11 cellular contexts compared by ENCODE assay signal in the genomic region with DNA sequence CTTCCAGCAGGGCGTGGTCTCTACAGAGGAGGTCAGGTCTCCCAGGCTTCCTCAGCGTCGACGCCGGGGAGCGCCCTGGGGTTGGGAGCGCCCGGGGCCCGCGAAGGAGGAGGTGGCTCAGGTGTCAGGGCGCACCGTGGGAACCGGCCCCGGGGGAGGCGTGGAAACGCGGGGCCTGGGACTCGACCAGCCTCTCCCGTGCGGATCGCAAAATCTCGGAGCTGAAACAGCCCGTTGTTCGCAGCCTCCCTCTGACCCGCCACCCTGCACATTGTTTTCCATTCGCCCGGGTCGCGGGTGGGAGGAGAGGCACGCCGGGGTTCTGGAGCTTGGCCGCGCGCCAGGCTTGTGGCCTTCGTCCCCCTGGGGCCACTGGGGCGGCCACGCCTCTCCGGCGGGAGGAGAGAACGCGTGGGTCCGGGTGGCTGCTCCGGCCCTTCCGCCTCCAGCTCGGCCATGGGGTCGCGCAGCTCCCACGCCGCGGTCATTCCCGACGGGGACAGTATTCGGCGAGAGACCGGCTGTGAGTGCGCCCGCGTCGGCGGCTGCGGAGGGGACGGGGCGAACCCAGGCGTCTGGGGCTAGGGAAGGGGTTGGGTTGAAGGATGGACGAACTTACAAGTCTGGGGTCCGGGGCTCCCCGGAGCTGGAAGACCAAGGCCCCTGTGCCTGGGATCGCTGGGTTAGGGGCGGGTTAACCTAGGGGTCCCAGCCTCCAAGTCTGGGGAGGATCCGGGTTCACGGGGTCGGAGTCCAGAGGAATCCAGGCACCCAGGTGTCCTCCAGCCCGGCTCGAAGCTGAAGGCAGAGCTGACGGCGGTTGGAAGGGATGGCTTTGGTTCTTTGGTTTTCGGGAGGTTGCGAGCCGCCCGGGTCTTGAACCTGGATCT. TPM values are rescaled to one million over a fixed set of nuclear protein-coding genes. Genes with fewer than 3 reads are reported as not detected.
DNase-seq lines count a peak whose midpoint lies in the region; ATAC-seq, FAIRE-seq and TF ChIP-seq lines count a peak whose summit lies in the region.
"Had no signal": no experiment of that assay in that cellular context is flagged by ENCODE, and none has a peak within 500 bp of the region (broad histone marks: within the 10 kb centered on the region; RNA-seq: fewer than 3 reads in every experiment).

A gene (plus strand): TSS at position 433 of the 890 bp plus-strand sequence. CDS start 24 bp downstream, at position 457.

- ATAC-seq in activated T-cell treated with anti-CD3 and anti-CD28 coated beads, Interleukin-2, amount 50 U/mL, for 72 hours (replicated peaks in 1 of 2) = no peak
- ATAC-seq in GM18873 (IDR thresholded peaks at IDR 0.05; ENCODE audit: low FRiP score, unreplicated experiment) = no peak

- H3K56ac ChIP-seq in mesendoderm (ENCODE audit: low read length) = peak within 1 kb of the TSS; percentile 25

- H3K4ac ChIP-seq in mesendoderm (ENCODE audit: low read depth, low read length) = no peak within 1 kb of the TSS

- peak in 1 of 2 donors; percentile 3 for DNase-seq in activated T-cell treated with anti-CD3 and anti-CD28 coated beads, Interleukin-2, amount 50 U/mL, for 72 hours
- no peak for DNase-seq in activated T-cell treated with anti-CD3 and anti-CD28 coated beads, Interleukin-2, amount 50 U/mL, for 1 hour
- DNase-seq in ecto neural progenitor cell (ENCODE audit: low spot score) = peak; percentile 54
- peak; percentile 6 for DNase-seq in mesendoderm
- peak; percentile 64 for DNase-seq in type B pancreatic cell (ENCODE audit: extremely low spot score, unreplicated experiment)
- no peak for DNase-seq in DMS53 (lab: John Stamatoyannopoulos, UW)
- no peak for DNase-seq in GM12892 (ENCODE audit: insufficient read length)
- DNase-seq: activated CD4-positive, alpha-beta T cell treated with anti-CD3 and anti-CD28 coated beads, Interleukin-2, amount 50 U/mL, for 1 hour; KG1; stimulated activated CD4-positive, alpha-beta T cell treated with anti-CD3 and anti-CD28 coated beads, Interleukin-12 subunit alpha, Interleukin-12 subunit beta, amount 100 ng/mL, for 4 hours had no signal

- H2BK15ac ChIP-seq in mesendoderm (replicated peaks; ENCODE audit: low read depth) = no peak within 1 kb of the TSS

- TF ChIP-seq CTCF in type B pancreatic cell (conservative IDR thresholded peaks at IDR 0.05) = no peak

- no CpG with 5 or more reads among the region's 80 CpGs for WGBS in mesendoderm (ENCODE audit: extremely low coverage, insufficient coverage, low lambda C conversion rate)

- no peak within 1 kb of the TSS for H3K27ac Mint-ChIP-seq in activated T-cell treated with anti-CD3 and anti-CD28 coated beads, Interleukin-2, amount 50 U/mL, for 72 hours
- H3K27ac Mint-ChIP-seq in type B pancreatic cell = no peak within 1 kb of the TSS

- no peak within 1 kb of the TSS for H4K5ac ChIP-seq in mesendoderm (ENCODE audit: low read length)

- H3K4me3 Mint-ChIP-seq in activated T-cell treated with anti-CD3 and anti-CD28 coated beads, Interleukin-2, amount 50 U/mL, for 72 hours = peak within 1 kb of the TSS; percentile 23 to 30
- H3K4me3 Mint-ChIP-seq in type B pancreatic cell = no peak within 1 kb of the TSS

- H3K79me2 ChIP-seq in mesendoderm (ENCODE audit: control insufficient read depth, insufficient read depth, low read length) = no peaks in the 10 kb centered on the region

- no peaks in the 10 kb centered on the region for H3K4me1 ChIP-seq in mesendoderm (ENCODE audit: control insufficient read depth, low read depth, low read length)

- no peak within 1 kb of the TSS for H4K8ac ChIP-seq in mesendoderm (ENCODE audit: low read depth, low read length)

- peaks cover 9% of the 10 kb centered on the region for H3K27me3 ChIP-seq in mesendoderm (ENCODE audit: insufficient read depth, low read length, poor library complexity)

- TF ChIP-seq POLR2A in GM12892 (IDR thresholded peaks at IDR 0.05; ENCODE audit: low read depth, low read length) = no peak

- no peak within 1 kb of the TSS for H2BK120ac ChIP-seq in mesendoderm (ENCODE audit: low read depth, low read length)

- no peak within 1 kb of the TSS for H2AK5ac ChIP-seq in mesendoderm (ENCODE audit: low read length)

- no peak within 1 kb of the TSS for H3K4me3 ChIP-seq in mesendoderm (ENCODE audit: low read length)

- H3K9ac ChIP-seq in mesendoderm (ENCODE audit: low read length) = peak within 1 kb of the TSS; percentile 36

- no peak within 1 kb of the TSS for H3K23ac ChIP-seq in mesendoderm (ENCODE audit: low read length)

- no peaks in the 10 kb centered on the region for H3K79me1 ChIP-seq in mesendoderm (ENCODE audit: low read length)

- H3K18ac ChIP-seq in mesendoderm (ENCODE audit: low read length) = no peak within 1 kb of the TSS

- H3K36me3 ChIP-seq in mesendoderm (ENCODE audit: control insufficient read depth, insufficient read depth, low read length) = no peaks in the 10 kb centered on the region

- H3K27me3 Mint-ChIP-seq in activated T-cell treated with anti-CD3 and anti-CD28 coated beads, Interleukin-2, amount 50 U/mL, for 72 hours (ENCODE audit: low read depth) = peaks cover 71% of the 10 kb centered on the region
- peaks cover 65% of the 10 kb centered on the region for H3K27me3 Mint-ChIP-seq in type B pancreatic cell

- no peak within 1 kb of the TSS for H2BK5ac ChIP-seq in mesendoderm (ENCODE audit: low read length)

- H3K4me1 Mint-ChIP-seq in activated T-cell treated with anti-CD3 and anti-CD28 coated beads, Interleukin-2, amount 50 U/mL, for 72 hours (ENCODE audit: low read depth) = no peaks in the 10 kb centered on the region
- no peaks in the 10 kb centered on the region for H3K4me1 Mint-ChIP-seq in type B pancreatic cell (ENCODE audit: unreplicated experiment)

- H3K36me3 Mint-ChIP-seq in activated T-cell treated with anti-CD3 and anti-CD28 coated beads, Interleukin-2, amount 50 U/mL, for 72 hours (ENCODE audit: insufficient read depth in 2 of 2) = no peaks in the 10 kb centered on the region
- no peaks in the 10 kb centered on the region for H3K36me3 Mint-ChIP-seq in type B pancreatic cell

- peak within 1 kb of the TSS; percentile 13 for H3K4me2 ChIP-seq in mesendoderm (ENCODE audit: low read length)

- H3K27ac ChIP-seq in mesendoderm (ENCODE audit: low read depth, low read length) = no peak within 1 kb of the TSS

- FAIRE-seq in GM12892 (lab: Jason Lieb, UNC) = no peak

- no peaks in the 10 kb centered on the region for H3K9me3 Mint-ChIP-seq in activated T-cell treated with anti-CD3 and anti-CD28 coated beads, Interleukin-2, amount 50 U/mL, for 72 hours
- no peaks in the 10 kb centered on the region for H3K9me3 Mint-ChIP-seq in type B pancreatic cell

RNA-seq across cellular contexts. Expression of the gene that starts here (rescaled TPM):
- total RNA-seq in activated T-cell treated with anti-CD3 and anti-CD28 coated beads, Interleukin-2, amount 50 U/mL, for 72 hours = not detected
- 0.04 TPM for polyA plus RNA-seq in mesendoderm (2013, experiment 1 of 2)
- 0.08 TPM for polyA plus RNA-seq in mesendoderm (2013, experiment 2 of 2)
- 0.17 and 1.0 TPM in 2 replicates for total RNA-seq in type B pancreatic cell (ENCODE audit: low replicate concordance)
- not detected for polyA plus RNA-seq in GM12892 (2012; ENCODE audit: missing spikeins)

Comparison
In these comparisons a context has a peak if more than half of its experiments do, and no peak if none do; other contexts are left out.
1. DNase-seq: peak in ecto neural progenitor cell (single experiment), mesendoderm (single experiment) and type B pancreatic cell (single experiment); none in activated T-cell treated with anti-CD3 and anti-CD28 coated beads, Interleukin-2, amount 50 U/mL, for 1 hour (single experiment), DMS53 (single experiment) and GM12892 (single experiment).